18 cellular contexts compared by ENCODE assay signal in the genomic region with DNA sequence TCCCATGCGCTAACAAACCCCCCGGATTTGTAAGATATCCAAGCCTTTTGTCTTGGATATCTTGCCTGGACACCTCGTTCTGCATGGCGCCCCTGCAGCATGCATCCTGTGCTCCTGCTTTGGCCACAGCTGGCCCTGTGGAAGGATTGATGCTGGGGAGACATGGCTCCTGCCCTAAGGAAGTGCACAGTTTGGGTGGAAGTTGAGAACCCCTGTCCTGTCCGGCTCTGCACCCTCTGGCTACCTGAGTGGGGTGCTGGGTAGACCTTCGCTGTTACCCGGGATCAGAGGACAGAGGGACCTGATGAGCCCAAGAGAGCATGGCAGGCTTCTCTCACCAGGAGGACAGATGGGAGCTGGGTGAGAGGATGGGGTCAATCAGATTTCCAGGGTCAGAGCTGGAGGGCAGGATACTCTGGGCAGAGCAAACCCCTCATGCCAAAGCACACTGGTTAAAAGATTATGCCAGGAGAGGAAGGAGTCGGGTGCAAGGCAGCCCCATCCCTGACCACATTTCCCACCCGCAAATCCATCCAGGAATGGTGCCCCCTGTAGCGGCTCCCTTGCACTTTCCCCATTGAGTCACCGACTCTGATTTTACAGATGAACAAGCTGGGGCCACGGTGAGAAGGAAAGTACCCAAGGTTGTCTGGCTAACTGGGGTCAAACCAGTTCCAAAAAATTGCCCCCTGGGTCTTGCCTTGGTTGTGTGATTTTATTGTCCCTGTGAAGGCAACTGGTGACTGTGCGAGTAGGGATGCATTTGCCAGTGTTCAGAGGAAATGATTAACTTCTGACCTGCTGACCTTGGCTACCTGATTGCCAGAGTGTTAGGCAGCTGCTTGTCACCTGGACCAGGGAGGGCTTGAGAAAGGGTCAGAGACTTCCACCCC.
A peak's percentile ranks its signal among the peaks of the same experiment; 100 is the strongest.
DNase-seq lines count a peak whose midpoint lies in the region; ATAC-seq, FAIRE-seq and TF ChIP-seq lines count a peak whose summit lies in the region.
"Had no signal": no experiment of that assay in that cellular context is flagged by ENCODE, and none has a peak within 500 bp of the region (broad histone marks: within the 10 kb centered on the region; RNA-seq: fewer than 3 reads in every experiment).

No MANE protein-coding gene starts in this region.

- H3F3A ChIP-seq in GM23338 (replicated peaks; ENCODE audit: low read depth): no peaks in the 10 kb centered on the region

- H4K20me1 ChIP-seq in HepG2 (ENCODE audit: insufficient read depth, low read length) (no peaks in the 10 kb centered on the region), GM23338 (replicated peaks; ENCODE audit: insufficient read depth) (no peaks in the 10 kb centered on the region)

- H3K9me3 Mint-ChIP-seq in brain: peaks cover 0 to 18% (median 4%) of the 10 kb centered on the region in 5 experiments
- H3K9me3 Mint-ChIP-seq in GM23338: no peaks in the 10 kb centered on the region; the same call in 2 of the 3 replicates
- H3K9me3 Mint-ChIP-seq: activated T-helper 17 cell treated with anti-CD3 and anti-CD28 coated beads, Interleukin-2, amount 50 U/mL, for 72 hours had no signal

- no TSS peak for BruUV-seq in HepG2 (replicated peaks; lab: Mats Ljungman, UMichigan)

- H3K79me2 ChIP-seq in HepG2 (ENCODE audit: insufficient read depth, low read length): no peaks in the 10 kb centered on the region
- H3K79me2 ChIP-seq in GM23338 (replicated peaks; ENCODE audit: insufficient read depth): no peaks in the 10 kb centered on the region

- H3K9me3 ChIP-seq in HepG2 (ENCODE audit: low read length): no peaks in the 10 kb centered on the region
- peaks cover 0 to 3% of the 10 kb centered on the region in 2 donors for H3K9me3 ChIP-seq in stomach smooth muscle (ENCODE audit: control insufficient read depth in 2 of 2, low read length in 2 of 2)
- H3K9me3 ChIP-seq: suprapubic skin had no signal

- WGBS in HepG2 (ENCODE audit: low lambda C conversion rate): 48% methylated on average over 9 of the region's 13 CpGs

- H3K27me3 Mint-ChIP-seq in brain (peaks cover 11% of the 10 kb centered on the region), GM23338 (ENCODE audit: insufficient read depth, low read depth, poor library complexity) (no peaks in the 10 kb centered on the region)

- H3K9me2 ChIP-seq in GM23338 (ENCODE audit: insufficient read depth): no peaks in the 10 kb centered on the region

- H3K4me3 ChIP-seq in HepG2 (replicated peaks in 1 of 3; ENCODE audit: insufficient read depth in 1 of 3, low read depth in 2 of 3, low read length in 3 of 3): no peak overlapping the region
- no peak overlapping the region for H3K4me3 ChIP-seq in stomach smooth muscle (ENCODE audit: low read length in 2 of 2)
- H3K4me3 ChIP-seq in GM23338: no peak overlapping the region
- H3K4me3 ChIP-seq: suprapubic skin had no signal

- H3K4me3 Mint-ChIP-seq in brain: no peak overlapping the region
- H3K4me3 Mint-ChIP-seq in GM23338: no peak overlapping the region
- H3K4me3 Mint-ChIP-seq: activated T-helper 17 cell treated with anti-CD3 and anti-CD28 coated beads, Interleukin-2, amount 50 U/mL, for 72 hours; IgD-negative memory B cell; T-helper 17 cell; WTC11 had no signal

- H3K27ac ChIP-seq in HepG2 (ENCODE audit: extremely low read length, insufficient read depth, low read length) (no peak overlapping the region), stomach smooth muscle (ENCODE audit: low read length) (peak overlapping the region; percentile 76), GM23338 (ENCODE audit: low read depth) (no peak overlapping the region)

- H3K4me1 Mint-ChIP-seq in brain: peaks cover 41% of the 10 kb centered on the region
- H3K4me1 Mint-ChIP-seq in GM23338: peaks cover 14% of the 10 kb centered on the region
- H3K4me1 Mint-ChIP-seq: activated T-helper 17 cell treated with anti-CD3 and anti-CD28 coated beads, Interleukin-2, amount 50 U/mL, for 72 hours had no signal

- H2AFZ ChIP-seq in HepG2 (ENCODE audit: low read length): no peak overlapping the region
- H2AFZ ChIP-seq in GM23338: no peak overlapping the region

- no peak for TF ChIP-seq POLR2A in HepG2 (IDR thresholded peaks at IDR 0.05; ENCODE audit: insufficient read depth in 1 of 2, low read depth in 2 of 2, low read length in 2 of 2)

- H3K9ac ChIP-seq in HepG2 (ENCODE audit: insufficient read depth, low read depth, low read length) (no peak overlapping the region), stomach smooth muscle (ENCODE audit: low read length in 2 of 2) (no peak overlapping the region)

- TF ChIP-seq EP300 in HepG2 (IDR thresholded peaks at IDR 0.05; ENCODE audit: low read depth in 2 of 2, low read length in 2 of 2) (no peak), HepG2 (CRISPR knock-in tag; IDR thresholded peaks at IDR 0.05; ENCODE audit: borderline replicate concordance) (no peak)

- no peak overlapping the region for H3K4me2 ChIP-seq in HepG2 (ENCODE audit: low read depth, low read length)
- H3K4me2 ChIP-seq in GM23338: no peak overlapping the region

- no peaks in the 10 kb centered on the region; a peak in 2 of 5 replicates for H3K27me3 ChIP-seq in HepG2 (ENCODE audit: control insufficient read depth in 1 of 2, insufficient read depth in 2 of 2, low read length in 2 of 2)
- no peaks in the 10 kb centered on the region for H3K27me3 ChIP-seq in stomach smooth muscle (ENCODE audit: control insufficient read depth in 1 of 2, insufficient read depth in 2 of 2, low read length in 2 of 2)
- H3K27me3 ChIP-seq in GM23338 (ENCODE audit: insufficient read depth): no peaks in the 10 kb centered on the region
- H3K27me3 ChIP-seq: suprapubic skin had no signal

- CTCF ChIA-PET in HepG2 (lab: Yijun Ruan, JAX; ENCODE audit: low intra/inter-chr PET ratio, low total read pairs): no interaction called here

- TF ChIP-seq CTCF in brain (conservative IDR thresholded peaks at IDR 0.05) (no peak), HepG2 (CRISPR knock-in tag; IDR thresholded peaks at IDR 0.05) (no peak), GM23338 (conservative IDR thresholded peaks at IDR 0.05; ENCODE audit: low read depth in 2 of 2) (no peak)

- H3K4me1 ChIP-seq in HepG2 (ENCODE audit: insufficient read depth, low read length) (peaks cover 36% of the 10 kb centered on the region), stomach smooth muscle (ENCODE audit: control insufficient read depth, insufficient read depth, low read length) (peaks cover 42% of the 10 kb centered on the region), GM23338 (ENCODE audit: insufficient read depth) (no peaks in the 10 kb centered on the region)

- ATAC-seq in HepG2 (0 out of 3 replicates have a peak, but pooled peaks have one; percentile 6), GM19023 (IDR thresholded peaks at IDR 0.05; ENCODE audit: unreplicated experiment) (no peak), GM23338 (no peak)
- ATAC-seq: activated T-helper 17 cell treated with anti-CD3 and anti-CD28 coated beads, Interleukin-2, amount 50 U/mL, for 72 hours; T-helper 17 cell; WTC11 had no signal

- DNase-seq in DMS53 (lab: John Stamatoyannopoulos, UW) (peak; percentile 90), HepG2 (ENCODE audit: low spot score) (peak; percentile 28), GM23338 (ENCODE audit: low spot score) (no peak), OCI-M1 (lab: John Stamatoyannopoulos, UW) (no peak), GOT3 (lab: John Stamatoyannopoulos, UW) (no peak)
- DNase-seq: DMS153; mesendoderm; NCI-H2029 treated with DMSO at 0.1 percent for 48 hours; NCI-H774; stimulated activated CD4-positive, alpha-beta T cell treated with anti-CD3 and anti-CD28 coated beads, Interleukin-1b, Interleukin-23, amount 100 ng/mL, for 48 hours; T-helper 17 cell had no signal

- no peak for FAIRE-seq in HepG2 (lab: Jason Lieb, UNC)

- H3K36me3 ChIP-seq in HepG2 (replicated peaks in 1 of 2; ENCODE audit: control insufficient read depth in 1 of 2, insufficient read depth in 2 of 2, low read length in 2 of 2) (no peaks in the 10 kb centered on the region), stomach smooth muscle (ENCODE audit: control insufficient read depth in 2 of 2, insufficient read depth in 2 of 2, low read length in 2 of 2) (no peaks in the 10 kb centered on the region), GM23338 (ENCODE audit: insufficient read depth) (no peaks in the 10 kb centered on the region)
- H3K36me3 ChIP-seq: suprapubic skin had no signal

- in situ Hi-C loops in HepG2 (cut with HindIII; ENCODE audit: extremely low pct_ligation_motif_present, low pct_unique_long_range_greater_than_20kb): no loop called here

- POLR2A ChIA-PET in HepG2 (lab: Yijun Ruan, JAX): no interaction called here

- intact Hi-C loops in HepG2 (cut with micrococcal nuclease; ENCODE audit: unreplicated experiment): loop anchor here (5.0 to 10.0 kb wide), 3 partner anchors 124 to 731 kb away; no protein-coding TSS in a partner anchor

- TF ChIP-seq RAD21 in HepG2 (CRISPR knock-in tag; IDR thresholded peaks at IDR 0.05): no peak

- H3K36me3 Mint-ChIP-seq in brain (no peaks in the 10 kb centered on the region), GM23338 (ENCODE audit: low read depth) (0 out of 3 replicates have a peak, but pooled peaks cover 3% of the 10 kb centered on the region)
- H3K36me3 Mint-ChIP-seq: IgD-negative memory B cell had no signal

- H3K27ac Mint-ChIP-seq in brain: peak overlapping the region in 3 of 5 experiments; percentile 22 to 96 (median 88)
- H3K27ac Mint-ChIP-seq in GM23338: no peak overlapping the region
- H3K27ac Mint-ChIP-seq: activated T-helper 17 cell treated with anti-CD3 and anti-CD28 coated beads, Interleukin-2, amount 50 U/mL, for 72 hours; IgD-negative memory B cell; T-helper 17 cell; WTC11 had no signal

TF ChIP-seq in HepG2, 621 proteins besides CTCF, POLR2A, EP300 and RAD21 (continues in another document):
- no peak for TF ChIP-seq WIZ (CRISPR knock-in tag; IDR thresholded peaks at IDR 0.05)
- TF ChIP-seq NR2F6 (IDR thresholded peaks at IDR 0.05): peak; percentile 52
- TF ChIP-seq NR2F6 (CRISPR knock-in tag; IDR thresholded peaks at IDR 0.05): peak; percentile 48; the same call in 1 of the 2 replicates

Comparison
In these comparisons a context has a peak if more than half of its experiments do, and no peak if none do; other contexts are left out.
1. DNase-seq: peak in DMS53 (single experiment) and HepG2 (single experiment); none in GM23338 (single experiment), OCI-M1 (single experiment) and GOT3 (single experiment).